1 cellular context compared by ENCODE assay signal in the genomic region with DNA sequence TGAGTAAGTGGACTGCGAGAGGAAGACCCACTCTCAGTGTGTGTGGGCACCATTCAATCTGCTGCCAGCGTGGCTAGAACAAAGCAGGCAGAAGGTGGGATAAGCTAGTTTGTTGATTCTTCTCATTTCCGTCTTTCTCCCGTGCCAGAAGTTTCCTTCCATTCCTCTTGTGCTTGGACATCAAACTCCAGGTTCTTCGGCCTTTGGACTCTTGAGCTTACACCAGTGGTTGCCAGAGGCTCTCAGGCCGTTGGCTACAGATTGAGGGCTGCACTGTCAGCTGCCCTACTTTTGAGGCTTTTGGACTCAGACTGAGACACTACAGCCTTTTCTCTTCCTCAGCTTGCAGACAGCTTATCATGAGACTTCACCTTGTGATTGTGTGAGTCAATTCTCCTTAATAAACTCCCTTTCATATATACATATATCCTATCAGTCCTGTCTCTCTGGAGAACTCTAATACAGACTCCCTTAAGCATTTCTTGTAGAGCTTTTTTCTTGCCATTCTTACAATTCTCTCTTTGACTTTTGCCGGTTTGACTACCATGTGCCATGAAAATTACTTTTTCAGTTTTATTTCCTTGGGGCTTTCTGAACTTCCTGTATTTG.
TF ChIP-seq lines count a peak whose summit lies in the region.

No MANE protein-coding gene starts in this region.

TF ChIP-seq in HepG2, 621 proteins besides CTCF, POLR2A, EP300 and RAD21 (continued from another document):
- TF ChIP-seq, protein P1, sequence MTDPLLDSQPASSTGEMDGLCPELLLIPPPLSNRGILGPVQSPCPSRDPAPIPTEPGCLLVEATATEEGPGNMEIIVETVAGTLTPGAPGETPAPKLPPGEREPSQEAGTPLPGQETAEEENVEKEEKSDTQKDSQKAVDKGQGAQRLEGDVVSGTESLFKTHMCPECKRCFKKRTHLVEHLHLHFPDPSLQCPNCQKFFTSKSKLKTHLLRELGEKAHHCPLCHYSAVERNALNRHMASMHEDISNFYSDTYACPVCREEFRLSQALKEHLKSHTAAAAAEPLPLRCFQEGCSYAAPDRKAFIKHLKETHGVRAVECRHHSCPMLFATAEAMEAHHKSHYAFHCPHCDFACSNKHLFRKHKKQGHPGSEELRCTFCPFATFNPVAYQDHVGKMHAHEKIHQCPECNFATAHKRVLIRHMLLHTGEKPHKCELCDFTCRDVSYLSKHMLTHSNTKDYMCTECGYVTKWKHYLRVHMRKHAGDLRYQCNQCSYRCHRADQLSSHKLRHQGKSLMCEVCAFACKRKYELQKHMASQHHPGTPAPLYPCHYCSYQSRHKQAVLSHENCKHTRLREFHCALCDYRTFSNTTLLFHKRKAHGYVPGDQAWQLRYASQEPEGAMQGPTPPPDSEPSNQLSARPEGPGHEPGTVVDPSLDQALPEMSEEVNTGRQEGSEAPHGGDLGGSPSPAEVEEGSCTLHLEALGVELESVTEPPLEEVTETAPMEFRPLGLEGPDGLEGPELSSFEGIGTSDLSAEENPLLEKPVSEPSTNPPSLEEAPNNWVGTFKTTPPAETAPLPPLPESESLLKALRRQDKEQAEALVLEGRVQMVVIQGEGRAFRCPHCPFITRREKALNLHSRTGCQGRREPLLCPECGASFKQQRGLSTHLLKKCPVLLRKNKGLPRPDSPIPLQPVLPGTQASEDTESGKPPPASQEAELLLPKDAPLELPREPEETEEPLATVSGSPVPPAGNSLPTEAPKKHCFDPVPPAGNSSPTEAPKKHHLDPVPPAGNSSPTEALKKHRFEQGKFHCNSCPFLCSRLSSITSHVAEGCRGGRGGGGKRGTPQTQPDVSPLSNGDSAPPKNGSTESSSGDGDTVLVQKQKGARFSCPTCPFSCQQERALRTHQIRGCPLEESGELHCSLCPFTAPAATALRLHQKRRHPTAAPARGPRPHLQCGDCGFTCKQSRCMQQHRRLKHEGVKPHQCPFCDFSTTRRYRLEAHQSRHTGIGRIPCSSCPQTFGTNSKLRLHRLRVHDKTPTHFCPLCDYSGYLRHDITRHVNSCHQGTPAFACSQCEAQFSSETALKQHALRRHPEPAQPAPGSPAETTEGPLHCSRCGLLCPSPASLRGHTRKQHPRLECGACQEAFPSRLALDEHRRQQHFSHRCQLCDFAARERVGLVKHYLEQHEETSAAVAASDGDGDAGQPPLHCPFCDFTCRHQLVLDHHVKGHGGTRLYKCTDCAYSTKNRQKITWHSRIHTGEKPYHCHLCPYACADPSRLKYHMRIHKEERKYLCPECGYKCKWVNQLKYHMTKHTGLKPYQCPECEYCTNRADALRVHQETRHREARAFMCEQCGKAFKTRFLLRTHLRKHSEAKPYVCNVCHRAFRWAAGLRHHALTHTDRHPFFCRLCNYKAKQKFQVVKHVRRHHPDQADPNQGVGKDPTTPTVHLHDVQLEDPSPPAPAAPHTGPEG (CRISPR knock-in tag; IDR thresholded peaks at IDR 0.05), result no peak
- TF ChIP-seq PHF20 (CRISPR knock-in tag; IDR thresholded peaks at IDR 0.05) (no peak), ZSCAN21 (CRISPR knock-in tag; IDR thresholded peaks at IDR 0.05; ENCODE audit: borderline replicate concordance) (no peak)
TF ChIP-seq in HepG2: peak in this region for 0.
